In the genomic region with DNA sequence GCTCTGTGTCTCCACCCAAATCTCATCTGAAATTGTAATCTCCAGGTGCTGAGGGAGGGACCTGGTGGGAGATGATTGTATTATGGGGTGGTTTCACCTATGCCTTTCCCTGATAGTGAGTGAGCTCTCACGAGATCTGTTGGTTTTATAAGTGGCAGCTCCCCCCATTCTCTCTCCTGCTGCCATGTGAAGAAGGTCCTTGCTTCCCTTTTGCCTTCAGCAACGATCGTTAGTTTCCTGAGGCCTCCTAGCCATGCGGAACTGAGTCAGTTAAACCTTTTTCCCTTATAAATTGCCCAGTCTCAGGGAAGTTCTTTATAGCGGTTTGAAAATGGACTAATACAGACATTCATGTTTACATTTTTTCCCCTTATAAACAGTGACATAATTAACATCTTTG, we compare ENCODE assay signal across 17 cellular contexts. TPM values are rescaled to one million over a fixed set of nuclear protein-coding genes. Genes with fewer than 3 reads are reported as not detected.
DNase-seq lines count a peak whose midpoint lies in the region; ATAC-seq and TF ChIP-seq lines count a peak whose summit lies in the region.
"Had no signal": no experiment of that assay in that cellular context is flagged by ENCODE, and none has a peak within 500 bp of the region (broad histone marks: within the 10 kb centered on the region; RNA-seq: fewer than 3 reads in every experiment).

No MANE protein-coding gene starts in this region.

- H3K4me3 Mint-ChIP-seq in WTC11, result no peak overlapping the region
- H3K4me3 Mint-ChIP-seq: H9, IgD-negative memory B cell had no signal

- peaks cover 15% of the 10 kb centered on the region for H3K4me1 Mint-ChIP-seq in WTC11

- H3K27me3 Mint-ChIP-seq in WTC11 (ENCODE audit: low read depth), result no peaks in the 10 kb centered on the region
- H3K27me3 Mint-ChIP-seq: IgD-negative memory B cell had no signal

- TF ChIP-seq CTCF in HL-60 (IDR thresholded peaks at IDR 0.05; ENCODE audit: insufficient read depth, low read length) (no peak), WTC11 (IDR thresholded peaks at IDR 0.05) (no peak)

- CTCF ChIA-PET in WTC11 (lab: Charles Lee), result no interaction called here

- H3K9me3 Mint-ChIP-seq in WTC11, result peaks cover 4% of the 10 kb centered on the region

- H3K36me3 Mint-ChIP-seq in WTC11, result no peaks in the 10 kb centered on the region
- H3K36me3 Mint-ChIP-seq: CD4-positive, CD25-positive, alpha-beta regulatory T cell; IgD-negative memory B cell had no signal

- H3K27me3 ChIP-seq in HL-60 (ENCODE audit: insufficient read depth, poor library complexity, severe bottlenecking), result no peaks in the 10 kb centered on the region
- H3K27me3 ChIP-seq: BLaER1 treated with 17β-estradiol and CSF1 and Interleukin-3, amounts not matched to agents 10 nM and 100 nM had no signal

- H3K4me3 ChIP-seq in HL-60 (replicated peaks; ENCODE audit: insufficient read depth, low read length), result no peak overlapping the region
- H3K4me3 ChIP-seq: BLaER1 treated with 17β-estradiol and CSF1 and Interleukin-3, amounts not matched to agents 10 nM and 100 nM; GM12878 had no signal

- DNase-seq in NCI-H2029 treated with DMSO at 0.1 percent for 48 hours (lab: John Stamatoyannopoulos, UW) (peak; percentile 25), NCI-H2029 (lab: John Stamatoyannopoulos, UW) (no peak), HL-60 (ENCODE audit: low read depth in 1 of 2, low spot score in 1 of 2) (peak; percentile 14 to 59), WTC11 (ENCODE audit: low spot score) (no peak), SHP77 treated with DMSO at 0.1 percent for 48 hours (lab: John Stamatoyannopoulos, UW) (no peak), medulla oblongata (ENCODE audit: extremely low spot score) (no peak)
- DNase-seq: AML-193; CD4-positive, CD25-positive, alpha-beta regulatory T cell; DMS 273 treated with DMSO at 0.1 percent for 48 hours; GOT3; H9 had no signal

- peak overlapping the region; percentile 50 for H3K27ac Mint-ChIP-seq in WTC11
- H3K27ac Mint-ChIP-seq: CD4-positive, CD25-positive, alpha-beta regulatory T cell; H9; IgD-negative memory B cell had no signal

- H3K27ac ChIP-seq in HL-60 (replicated peaks), result peak overlapping the region; percentile 56
- H3K27ac ChIP-seq: 22Rv1; BLaER1 treated with 17β-estradiol and CSF1 and Interleukin-3, amounts not matched to agents 10 nM and 100 nM; KMS-11 had no signal

- ATAC-seq in WTC11 (no peak), HG03039 (IDR thresholded peaks at IDR 0.05; ENCODE audit: unreplicated experiment) (no peak)
- ATAC-seq: GM12878 had no signal

- POLR2A ChIA-PET in WTC11 (lab: Charles Lee), result no interaction called here

TF ChIP-seq in WTC11, 78 proteins besides CTCF, POLR2A, EP300 and RAD21 (continues in another document):
- TF ChIP-seq, protein P1, sequence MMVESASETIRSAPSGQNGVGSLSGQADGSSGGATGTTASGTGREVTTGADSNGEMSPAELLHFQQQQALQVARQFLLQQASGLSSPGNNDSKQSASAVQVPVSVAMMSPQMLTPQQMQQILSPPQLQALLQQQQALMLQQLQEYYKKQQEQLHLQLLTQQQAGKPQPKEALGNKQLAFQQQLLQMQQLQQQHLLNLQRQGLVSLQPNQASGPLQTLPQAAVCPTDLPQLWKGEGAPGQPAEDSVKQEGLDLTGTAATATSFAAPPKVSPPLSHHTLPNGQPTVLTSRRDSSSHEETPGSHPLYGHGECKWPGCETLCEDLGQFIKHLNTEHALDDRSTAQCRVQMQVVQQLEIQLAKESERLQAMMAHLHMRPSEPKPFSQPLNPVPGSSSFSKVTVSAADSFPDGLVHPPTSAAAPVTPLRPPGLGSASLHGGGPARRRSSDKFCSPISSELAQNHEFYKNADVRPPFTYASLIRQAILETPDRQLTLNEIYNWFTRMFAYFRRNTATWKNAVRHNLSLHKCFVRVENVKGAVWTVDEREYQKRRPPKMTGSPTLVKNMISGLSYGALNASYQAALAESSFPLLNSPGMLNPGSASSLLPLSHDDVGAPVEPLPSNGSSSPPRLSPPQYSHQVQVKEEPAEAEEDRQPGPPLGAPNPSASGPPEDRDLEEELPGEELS (CRISPR knock-in tag; IDR thresholded peaks at IDR 0.05), result no peak
- no peak for TF ChIP-seq SMAD4 (CRISPR knock-in tag; IDR thresholded peaks at IDR 0.05)
- TF ChIP-seq, protein P2, sequence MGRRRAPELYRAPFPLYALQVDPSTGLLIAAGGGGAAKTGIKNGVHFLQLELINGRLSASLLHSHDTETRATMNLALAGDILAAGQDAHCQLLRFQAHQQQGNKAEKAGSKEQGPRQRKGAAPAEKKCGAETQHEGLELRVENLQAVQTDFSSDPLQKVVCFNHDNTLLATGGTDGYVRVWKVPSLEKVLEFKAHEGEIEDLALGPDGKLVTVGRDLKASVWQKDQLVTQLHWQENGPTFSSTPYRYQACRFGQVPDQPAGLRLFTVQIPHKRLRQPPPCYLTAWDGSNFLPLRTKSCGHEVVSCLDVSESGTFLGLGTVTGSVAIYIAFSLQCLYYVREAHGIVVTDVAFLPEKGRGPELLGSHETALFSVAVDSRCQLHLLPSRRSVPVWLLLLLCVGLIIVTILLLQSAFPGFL (CRISPR knock-in tag; IDR thresholded peaks at IDR 0.05; ENCODE audit: borderline replicate concordance), result no peak
- no peak for TF ChIP-seq TP53 (CRISPR knock-in tag; IDR thresholded peaks at IDR 0.05)
- TF ChIP-seq ZNF121 (CRISPR knock-in tag; IDR thresholded peaks at IDR 0.05), result no peak
- no peak for TF ChIP-seq NFYB (CRISPR knock-in tag; conservative IDR thresholded peaks at IDR 0.05; ENCODE audit: low read depth)
- TF ChIP-seq, protein P3, sequence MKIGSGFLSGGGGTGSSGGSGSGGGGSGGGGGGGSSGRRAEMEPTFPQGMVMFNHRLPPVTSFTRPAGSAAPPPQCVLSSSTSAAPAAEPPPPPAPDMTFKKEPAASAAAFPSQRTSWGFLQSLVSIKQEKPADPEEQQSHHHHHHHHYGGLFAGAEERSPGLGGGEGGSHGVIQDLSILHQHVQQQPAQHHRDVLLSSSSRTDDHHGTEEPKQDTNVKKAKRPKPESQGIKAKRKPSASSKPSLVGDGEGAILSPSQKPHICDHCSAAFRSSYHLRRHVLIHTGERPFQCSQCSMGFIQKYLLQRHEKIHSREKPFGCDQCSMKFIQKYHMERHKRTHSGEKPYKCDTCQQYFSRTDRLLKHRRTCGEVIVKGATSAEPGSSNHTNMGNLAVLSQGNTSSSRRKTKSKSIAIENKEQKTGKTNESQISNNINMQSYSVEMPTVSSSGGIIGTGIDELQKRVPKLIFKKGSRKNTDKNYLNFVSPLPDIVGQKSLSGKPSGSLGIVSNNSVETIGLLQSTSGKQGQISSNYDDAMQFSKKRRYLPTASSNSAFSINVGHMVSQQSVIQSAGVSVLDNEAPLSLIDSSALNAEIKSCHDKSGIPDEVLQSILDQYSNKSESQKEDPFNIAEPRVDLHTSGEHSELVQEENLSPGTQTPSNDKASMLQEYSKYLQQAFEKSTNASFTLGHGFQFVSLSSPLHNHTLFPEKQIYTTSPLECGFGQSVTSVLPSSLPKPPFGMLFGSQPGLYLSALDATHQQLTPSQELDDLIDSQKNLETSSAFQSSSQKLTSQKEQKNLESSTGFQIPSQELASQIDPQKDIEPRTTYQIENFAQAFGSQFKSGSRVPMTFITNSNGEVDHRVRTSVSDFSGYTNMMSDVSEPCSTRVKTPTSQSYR (CRISPR knock-in tag; IDR thresholded peaks at IDR 0.05), result no peak
- TF ChIP-seq, protein P4, sequence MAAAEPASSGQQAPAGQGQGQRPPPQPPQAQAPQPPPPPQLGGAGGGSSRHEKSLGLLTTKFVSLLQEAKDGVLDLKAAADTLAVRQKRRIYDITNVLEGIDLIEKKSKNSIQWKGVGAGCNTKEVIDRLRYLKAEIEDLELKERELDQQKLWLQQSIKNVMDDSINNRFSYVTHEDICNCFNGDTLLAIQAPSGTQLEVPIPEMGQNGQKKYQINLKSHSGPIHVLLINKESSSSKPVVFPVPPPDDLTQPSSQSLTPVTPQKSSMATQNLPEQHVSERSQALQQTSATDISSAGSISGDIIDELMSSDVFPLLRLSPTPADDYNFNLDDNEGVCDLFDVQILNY (CRISPR knock-in tag; IDR thresholded peaks at IDR 0.05), result no peak
- TF ChIP-seq SOX15 (CRISPR knock-in tag; IDR thresholded peaks at IDR 0.05), result no peak
- TF ChIP-seq, protein P5, sequence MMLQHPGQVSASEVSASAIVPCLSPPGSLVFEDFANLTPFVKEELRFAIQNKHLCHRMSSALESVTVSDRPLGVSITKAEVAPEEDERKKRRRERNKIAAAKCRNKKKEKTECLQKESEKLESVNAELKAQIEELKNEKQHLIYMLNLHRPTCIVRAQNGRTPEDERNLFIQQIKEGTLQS (CRISPR knock-in tag; conservative IDR thresholded peaks at IDR 0.05), result no peak
- no peak for TF ChIP-seq TEAD4 (CRISPR knock-in tag; IDR thresholded peaks at IDR 0.05)
- no peak for TF ChIP-seq RORB (CRISPR knock-in tag; IDR thresholded peaks at IDR 0.05)
- TF ChIP-seq, protein P6, sequence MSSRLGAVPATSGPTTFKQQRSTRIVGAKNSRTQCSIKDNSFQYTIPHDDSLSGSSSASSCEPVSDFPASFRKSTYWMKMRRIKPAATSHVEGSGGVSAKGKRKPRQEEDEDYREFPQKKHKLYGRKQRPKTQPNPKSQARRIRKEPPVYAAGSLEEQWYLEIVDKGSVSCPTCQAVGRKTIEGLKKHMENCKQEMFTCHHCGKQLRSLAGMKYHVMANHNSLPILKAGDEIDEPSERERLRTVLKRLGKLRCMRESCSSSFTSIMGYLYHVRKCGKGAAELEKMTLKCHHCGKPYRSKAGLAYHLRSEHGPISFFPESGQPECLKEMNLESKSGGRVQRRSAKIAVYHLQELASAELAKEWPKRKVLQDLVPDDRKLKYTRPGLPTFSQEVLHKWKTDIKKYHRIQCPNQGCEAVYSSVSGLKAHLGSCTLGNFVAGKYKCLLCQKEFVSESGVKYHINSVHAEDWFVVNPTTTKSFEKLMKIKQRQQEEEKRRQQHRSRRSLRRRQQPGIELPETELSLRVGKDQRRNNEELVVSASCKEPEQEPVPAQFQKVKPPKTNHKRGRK (CRISPR knock-in tag; IDR thresholded peaks at IDR 0.05; ENCODE audit: borderline replicate concordance), result no peak
- no peak for TF ChIP-seq ZNF423 (CRISPR knock-in tag; IDR thresholded peaks at IDR 0.05)
- TF ChIP-seq FOXK1 (CRISPR knock-in tag; IDR thresholded peaks at IDR 0.05), result no peak
- TF ChIP-seq ZBTB21 (CRISPR knock-in tag; IDR thresholded peaks at IDR 0.05; ENCODE audit: borderline replicate concordance), result no peak
- TF ChIP-seq ZNF317 (CRISPR knock-in tag; IDR thresholded peaks at IDR 0.05; ENCODE audit: borderline replicate concordance, low read depth), result no peak

RNA-seq across cellular contexts. Expression of a gene that starts 36.1 kb away (rescaled TPM):
- total RNA-seq in WTC11 (2021), result 15.9 to 23.5 TPM (median 18.6 TPM) in 3 replicates

Comparison
In these comparisons a context has a peak if more than half of its experiments do, and no peak if none do; other contexts are left out.
1. DNase-seq: peak in NCI-H2029 treated with DMSO at 0.1 percent for 48 hours (single experiment) and HL-60 (2 of 2); none in NCI-H2029 (single experiment), WTC11 (single experiment), SHP77 treated with DMSO at 0.1 percent for 48 hours (single experiment) and medulla oblongata (single experiment).